Comparison of ENCODE assay signal across 11 cellular contexts in genomic region chr11:122170815-122171475, GRCh38. TPM values are rescaled to one million over a fixed set of nuclear protein-coding genes. Genes with fewer than 3 reads are reported as not detected.
DNase-seq lines count a peak whose midpoint lies in the region; ATAC-seq lines count a peak whose summit lies in the region.
"Had no signal": no experiment of that assay in that cellular context is flagged by ENCODE, and none has a peak within 500 bp of the region (broad histone marks: within the 10 kb centered on the region; RNA-seq: fewer than 3 reads in every experiment).

No MANE protein-coding gene starts in this region.

- no peaks in the 10 kb centered on the region for H3K79me2 ChIP-seq in mesendoderm (ENCODE audit: control insufficient read depth, insufficient read depth, low read length)

- no peak for ATAC-seq in GM18517 (IDR thresholded peaks at IDR 0.05; ENCODE audit: unreplicated experiment)

- H3K23ac ChIP-seq in mesendoderm (ENCODE audit: low read length) = no peak overlapping the region

- no peak overlapping the region for H2BK120ac ChIP-seq in mesendoderm (ENCODE audit: low read depth, low read length)

- H2AK5ac ChIP-seq in mesendoderm (ENCODE audit: low read length) = no peak overlapping the region

- H3K36me3 ChIP-seq in MG63 = peaks cover 86% of the 10 kb centered on the region
- H3K36me3 ChIP-seq in mesendoderm (ENCODE audit: control insufficient read depth, insufficient read depth, low read length) = no peaks in the 10 kb centered on the region

- H3K9me3 ChIP-seq in MG63 = no peaks in the 10 kb centered on the region

- no peaks in the 10 kb centered on the region for H3K4me1 ChIP-seq in mesendoderm (ENCODE audit: control insufficient read depth, low read depth, low read length)

- H2BK15ac ChIP-seq in mesendoderm (replicated peaks; ENCODE audit: low read depth) = no peak overlapping the region

- no peak overlapping the region for H3K56ac ChIP-seq in mesendoderm (ENCODE audit: low read length)

- H3K9ac ChIP-seq in mesendoderm (ENCODE audit: low read length) = no peak overlapping the region

- no peak overlapping the region for H4K8ac ChIP-seq in mesendoderm (ENCODE audit: low read depth, low read length)

- H3K18ac ChIP-seq in mesendoderm (ENCODE audit: low read length) = no peak overlapping the region

- WGBS in mesendoderm (ENCODE audit: extremely low coverage, insufficient coverage, low lambda C conversion rate) = no CpG with 5 or more reads among the region's 3 CpGs

- DNase-seq in ELR (ENCODE audit: low read depth) (peak; percentile 95), MG63 (peak; percentile 92), dermis blood vessel endothelial cell (peak; percentile 43), renal cortical epithelial cell (ENCODE audit: low read depth) (peak; percentile 87), foreskin melanocyte (no peak), AML-193 (lab: John Stamatoyannopoulos, UW) (no peak), mesendoderm (no peak)
- DNase-seq: aorta, NCI-H345, Right ventricle myocardium superior had no signal

- H3K4me2 ChIP-seq in mesendoderm (ENCODE audit: low read length) = no peak overlapping the region

- no peaks in the 10 kb centered on the region for H3K79me1 ChIP-seq in mesendoderm (ENCODE audit: low read length)

- H3K27me3 ChIP-seq in MG63 = no peaks in the 10 kb centered on the region
- no peaks in the 10 kb centered on the region for H3K27me3 ChIP-seq in mesendoderm (ENCODE audit: insufficient read depth, low read length, poor library complexity)

- H3K4ac ChIP-seq in mesendoderm (ENCODE audit: low read depth, low read length) = no peak overlapping the region

- no peak overlapping the region for H3K27ac ChIP-seq in mesendoderm (ENCODE audit: low read depth, low read length)

- H2BK5ac ChIP-seq in mesendoderm (ENCODE audit: low read length) = no peak overlapping the region

- H3K4me3 ChIP-seq in MG63 (no peak overlapping the region), mesendoderm (ENCODE audit: low read length) (no peak overlapping the region)

- no peak overlapping the region for H4K5ac ChIP-seq in mesendoderm (ENCODE audit: low read length)

RNA-seq across cellular contexts. Expression of gene BLID, which starts 54.9 kb away (rescaled TPM):
- not detected in 2 replicates for total RNA-seq in MG63 (2014; rRNA removed; shearing (Covaris generic); ENCODE audit: low replicate concordance)
- 0.79 TPM in 1 of 2 replicates, not detected in the other for total RNA-seq in dermis blood vessel endothelial cell
- total RNA-seq in renal cortical epithelial cell = not detected in 2 replicates
- polyA plus RNA-seq in mesendoderm (2013, experiment 1 of 2) = not detected
- polyA plus RNA-seq in mesendoderm (2013, experiment 2 of 2) = not detected

Comparison
In these comparisons a context has a peak if more than half of its experiments do, and no peak if none do; other contexts are left out.
1. DNase-seq: peak in ELR (single experiment), MG63 (single experiment), dermis blood vessel endothelial cell (single experiment) and renal cortical epithelial cell (single experiment); none in foreskin melanocyte (single experiment), AML-193 (0 of 2) and mesendoderm (single experiment).